In genomic region chr4:173205656-173206055, GRCh38 we compare ENCODE assay signal across 1 cellular context.
TF ChIP-seq lines count a peak whose summit lies in the region.

No MANE protein-coding gene starts in this region.

TF ChIP-seq in IMR-90, 13 proteins besides CTCF, POLR2A, EP300 and RAD21 (continued from another document):
- TF ChIP-seq USF2 (IDR thresholded peaks at IDR 0.05; ENCODE audit: low read depth, low read length): no peak
- no peak for TF ChIP-seq MAFK (IDR thresholded peaks at IDR 0.05; ENCODE audit: low read depth, low read length)
- no peak for TF ChIP-seq RCOR1 (IDR thresholded peaks at IDR 0.05; ENCODE audit: insufficient replicate concordance, low read length)
